In genomic region chr3:135915206-135915605, GRCh38 we compare ENCODE assay signal across 23 cellular contexts. TPM values are rescaled to one million over a fixed set of nuclear protein-coding genes. Genes with fewer than 3 reads are reported as not detected.
DNase-seq lines count a peak whose midpoint lies in the region; ATAC-seq, FAIRE-seq and TF ChIP-seq lines count a peak whose summit lies in the region.
"Had no signal": no experiment of that assay in that cellular context is flagged by ENCODE, and none has a peak within 500 bp of the region (broad histone marks: within the 10 kb centered on the region; RNA-seq: fewer than 3 reads in every experiment).

No MANE protein-coding gene starts in this region.

- ATAC-seq in GM23338 (no peak), K562 (no peak), HG03045 (IDR thresholded peaks at IDR 0.05; ENCODE audit: unreplicated experiment) (no peak)
- ATAC-seq: Right ventricle myocardium inferior had no signal

- 0 out of 2 replicates have a peak, but pooled peaks cover 6% of the 10 kb centered on the region for H3K9me2 ChIP-seq in GM23338 (ENCODE audit: insufficient read depth)

- H3K9me3 Mint-ChIP-seq in GM23338 (no peaks in the 10 kb centered on the region), endodermal cell (peaks cover 3% of the 10 kb centered on the region)

- POLR2A ChIA-PET in K562 (lab: Yijun Ruan, JAX), result no interaction called here

- no peak for FAIRE-seq in K562 (lab: Jason Lieb, UNC)
- FAIRE-seq: GM12891 had no signal

- H3K4me3 ChIP-seq in GM23338 (no peak overlapping the region), MG63 (no peak overlapping the region), K562 (no peak overlapping the region), parathyroid adenoma (ENCODE audit: low read depth, low read length) (no peak overlapping the region), endodermal cell (ENCODE audit: low read length) (no peak overlapping the region)
- H3K4me3 ChIP-seq: HAP-1, Peyer's patch, SJSA1 had no signal

- H3K4me1 Mint-ChIP-seq in GM23338 (peaks cover 9% of the 10 kb centered on the region; the same call in 2 of the 3 replicates), endodermal cell (no peaks in the 10 kb centered on the region)
- H3K4me1 Mint-ChIP-seq: CD4-positive, CD25-positive, alpha-beta regulatory T cell had no signal

- no peaks in the 10 kb centered on the region for H3K9me1 ChIP-seq in K562 (ENCODE audit: control insufficient read depth, insufficient read depth, low read length)

- no peak overlapping the region for H3K9ac ChIP-seq in K562 (ENCODE audit: insufficient read depth in 1 of 2, low read depth in 2 of 2, low read length in 2 of 2)
- no peak overlapping the region for H3K9ac ChIP-seq in parathyroid adenoma
- no peak overlapping the region for H3K9ac ChIP-seq in endodermal cell (ENCODE audit: extremely low read depth, low read length, poor library complexity, severe bottlenecking)

- H3K27ac ChIP-seq in GM23338 (ENCODE audit: low read depth) (no peak overlapping the region), K562 (ENCODE audit: extremely low read depth, low read depth, low read length) (no peak overlapping the region), parathyroid adenoma (no peak overlapping the region), endodermal cell (ENCODE audit: low read depth, low read length) (no peak overlapping the region)
- H3K27ac ChIP-seq: Peyer's patch, SJSA1 had no signal

- H3K79me2 ChIP-seq in GM23338 (replicated peaks; ENCODE audit: insufficient read depth) (no peaks in the 10 kb centered on the region), K562 (ENCODE audit: control insufficient read depth, insufficient read depth, low read length) (no peaks in the 10 kb centered on the region), parathyroid adenoma (no peaks in the 10 kb centered on the region)

- H3K4me1 ChIP-seq in GM23338 (ENCODE audit: insufficient read depth) (no peaks in the 10 kb centered on the region), K562 (replicated peaks in 1 of 2; ENCODE audit: control insufficient read depth in 2 of 2, insufficient read depth in 2 of 2, low read length in 2 of 2) (no peaks in the 10 kb centered on the region), parathyroid adenoma (peaks cover 16% of the 10 kb centered on the region), endodermal cell (ENCODE audit: control insufficient read depth, insufficient read depth, low read length) (no peaks in the 10 kb centered on the region)
- H3K4me1 ChIP-seq: HAP-1, Peyer's patch, SJSA1 had no signal

- intact Hi-C loops in K562 (cut with micrococcal nuclease), result no loop called here

- WGBS in K562 (ENCODE audit: insufficient coverage, low coverage, missing lambda C conversion rate), result 0% methylated on average over 2 of the region's 2 CpGs
- WGBS in endodermal cell (ENCODE audit: insufficient coverage in 1 of 2, insufficient read length in 1 of 2), 2 experiments, result 91 to 100% methylated on average over 2 of the region's 2 CpGs

- no peaks in the 10 kb centered on the region for H3K36me3 ChIP-seq in GM23338 (ENCODE audit: insufficient read depth)
- H3K36me3 ChIP-seq in MG63, result no peaks in the 10 kb centered on the region
- H3K36me3 ChIP-seq in K562 (ENCODE audit: control insufficient read depth, insufficient read depth, low read length), result no peaks in the 10 kb centered on the region
- H3K36me3 ChIP-seq in parathyroid adenoma (ENCODE audit: control insufficient read depth, insufficient read depth, low read length), result no peaks in the 10 kb centered on the region
- H3K36me3 ChIP-seq in endodermal cell (ENCODE audit: control insufficient read depth, insufficient read depth, low read length), result no peaks in the 10 kb centered on the region
- H3K36me3 ChIP-seq: HAP-1, Peyer's patch, SJSA1 had no signal

- H3K27me3 Mint-ChIP-seq in GM23338 (ENCODE audit: insufficient read depth, low read depth, poor library complexity), result no peaks in the 10 kb centered on the region
- H3K27me3 Mint-ChIP-seq in endodermal cell (ENCODE audit: insufficient read depth), result no peaks in the 10 kb centered on the region

- TF ChIP-seq CTCF in GM23338 (conservative IDR thresholded peaks at IDR 0.05; ENCODE audit: low read depth in 2 of 2) (no peak), K562 (IDR thresholded peaks at IDR 0.05 in 2 of 3, conservative IDR thresholded peaks at IDR 0.05 in 1 of 3; ENCODE audit: insufficient read depth in 2 of 3, low read depth in 1 of 3, low read length in 3 of 3) (no peak), parathyroid adenoma (IDR thresholded peaks at IDR 0.05) (no peak), endodermal cell (conservative IDR thresholded peaks at IDR 0.05) (no peak)

- BruUV-seq in K562 (replicated peaks; lab: Mats Ljungman, UMichigan), result no TSS peak

- no peak overlapping the region for H3K27ac Mint-ChIP-seq in GM23338
- H3K27ac Mint-ChIP-seq in endodermal cell, result no peak overlapping the region
- H3K27ac Mint-ChIP-seq: CD4-positive, CD25-positive, alpha-beta regulatory T cell had no signal

- H3K4me3 Mint-ChIP-seq in GM23338 (no peak overlapping the region), endodermal cell (no peak overlapping the region)
- H3K4me3 Mint-ChIP-seq: CD4-positive, CD25-positive, alpha-beta regulatory T cell had no signal

- H4K20me1 ChIP-seq in GM23338 (replicated peaks; ENCODE audit: insufficient read depth) (no peaks in the 10 kb centered on the region), K562 (replicated peaks; ENCODE audit: control insufficient read depth, insufficient read depth, low read length) (no peaks in the 10 kb centered on the region)

- DNase-seq in GM23338 (ENCODE audit: low spot score) (no peak), MG63 (peak; percentile 14), K562 (ENCODE audit: extremely low read depth in 1 of 4, low spot score in 3 of 4) (peak in 1 of 4 experiments; percentile 5), endodermal cell (no peak), midbrain (lab: John Stamatoyannopoulos, UW) (no peak)
- DNase-seq: CD4-positive, CD25-positive, alpha-beta regulatory T cell; DMS 273 treated with DMSO at 0.1 percent for 48 hours; DMS79 treated with DMSO at 0.1 percent for 48 hours; NCI-H1105; NCI-H1694; NCI-H2081; NCI-H2171; NCI-H345; NCI-H524; NCI-H774; NK-92 treated with Interleukin-12 subunit alpha and Interleukin-12 subunit beta, amount 100 ng/mL, for 24 hours; Peyer's patch had no signal

- H3K4me2 ChIP-seq in GM23338, result no peak overlapping the region
- H3K4me2 ChIP-seq in K562 (ENCODE audit: insufficient read depth, low read length), result no peak overlapping the region
- H3K4me2 ChIP-seq in parathyroid adenoma (ENCODE audit: low read length), result no peak overlapping the region

- no peak for TF ChIP-seq RAD21 in K562 (CRISPR knock-in tag; conservative IDR thresholded peaks at IDR 0.05 in 1 of 2, IDR thresholded peaks at IDR 0.05 in 1 of 2)

- H3K27me3 ChIP-seq in GM23338 (ENCODE audit: insufficient read depth) (no peaks in the 10 kb centered on the region), MG63 (peaks cover 2% of the 10 kb centered on the region; the same call in 1 of the 2 replicates), K562 (ENCODE audit: control insufficient read depth in 2 of 2, insufficient read depth in 2 of 2, low read length in 2 of 2) (no peaks in the 10 kb centered on the region), parathyroid adenoma (ENCODE audit: control insufficient read depth, insufficient read depth, low read length) (no peaks in the 10 kb centered on the region), endodermal cell (ENCODE audit: control insufficient read depth, insufficient read depth, low read length, poor library complexity, severe bottlenecking) (no peaks in the 10 kb centered on the region)
- H3K27me3 ChIP-seq: Peyer's patch, SJSA1 had no signal

- TF ChIP-seq EP300 in K562 (IDR thresholded peaks at IDR 0.05; ENCODE audit: low read length), result no peak

- no peak for TF ChIP-seq POLR2A in K562 (conservative IDR thresholded peaks at IDR 0.05)

- H3K9me3 ChIP-seq in MG63 (no peaks in the 10 kb centered on the region), K562 (replicated peaks; ENCODE audit: control insufficient read depth, insufficient read depth, low read depth, low read length) (no peaks in the 10 kb centered on the region), parathyroid adenoma (ENCODE audit: control insufficient read depth, low read length) (no peaks in the 10 kb centered on the region), endodermal cell (ENCODE audit: control insufficient read depth, low read length) (no peaks in the 10 kb centered on the region)
- H3K9me3 ChIP-seq: HAP-1, Peyer's patch, SJSA1 had no signal

- CTCF ChIA-PET in K562 (lab: Yijun Ruan, JAX; ENCODE audit: low intra/inter-chr PET ratio), result no interaction called here

- in situ Hi-C loops in K562 (cut with MboI), result no loop called here

- H3K36me3 Mint-ChIP-seq in GM23338 (ENCODE audit: low read depth) (no peaks in the 10 kb centered on the region), endodermal cell (ENCODE audit: low read depth) (no peaks in the 10 kb centered on the region)
- H3K36me3 Mint-ChIP-seq: CD4-positive, CD25-positive, alpha-beta regulatory T cell had no signal

- peak overlapping the region; percentile 9; the same call in 1 of the 2 replicates for H2AFZ ChIP-seq in GM23338
- no peak overlapping the region for H2AFZ ChIP-seq in K562 (ENCODE audit: low read depth, low read length)
- H2AFZ ChIP-seq in parathyroid adenoma, result peak overlapping the region; percentile 16

- no peaks in the 10 kb centered on the region for H3F3A ChIP-seq in GM23338 (replicated peaks; ENCODE audit: low read depth)

RNA-seq across cellular contexts. Expression of gene PPP2R3A, which starts 50.3 kb away (rescaled TPM):
- 15.2 and 15.4 TPM in 2 replicates for total RNA-seq in GM23338 (2014; rRNA removed; shearing (Covaris generic))
- polyA plus RNA-seq in GM23338 (2016; fragmentation: Nextera tagmentation; extraction: Ambion mirVana) (4.5 and 6.4 TPM in 2 replicates), K562 (2011; rRNA removed) (0.27 and 0.42 TPM in 2 replicates), K562 (2014; fragmentation: Illumina TruSeq; extraction: Trizol) (0.17 and 0.24 TPM in 2 replicates), K562 (2014; fragmentation: Nextera tagmentation; extraction: Ambion mirVana) (under 1 TPM; 0.10 to 0.11 TPM), K562 (2014; rRNA removed) (0.11 and 0.23 TPM in 2 replicates)
- 10.3 and 11.3 TPM in 2 replicates for total RNA-seq in MG63 (2014; rRNA removed; shearing (Covaris generic); ENCODE audit: low replicate concordance)
- total RNA-seq in K562 (2011; cell fraction: chromatin; rRNA removed; ENCODE audit: low replicate concordance), result 0.44 and 1.6 TPM in 2 replicates
- 0.33 and 0.39 TPM in 2 replicates for total RNA-seq in K562 (2011; cell fraction: nucleolus; rRNA removed)
- 0.46 and 0.66 TPM in 2 replicates for total RNA-seq in K562 (2011; cell fraction: nucleoplasm; rRNA removed)
- total RNA-seq in K562 (2014; rRNA removed) (0.16 and 0.50 TPM in 2 replicates), K562 (2014; rRNA removed; fragmentation: Illumina TruSeq; extraction: Trizol) (0.40 and 0.48 TPM in 2 replicates), K562 (2015; rRNA removed; fragmentation: Illumina TruSeq; extraction: Trizol) (0.30 and 0.33 TPM in 2 replicates), K562 (2021) (0.18 and 0.22 TPM in 2 replicates), endodermal cell (10 to 100 TPM; 12.5 to 16.5 TPM)
- 0.12 and 0.21 TPM in 2 replicates for polyA plus RNA-seq in K562 (2011; cell fraction: cytosol; rRNA removed)
- polyA plus RNA-seq in K562 (2011; cell fraction: nucleus; rRNA removed), result 0.21 and 0.27 TPM in 2 replicates
- polyA plus RNA-seq in K562 (2012), result 0.14 and 0.20 TPM in 2 replicates
- polyA minus RNA-seq in K562 (2011; rRNA and poly(A)+ RNA removed), result 1.1 and 1.5 TPM in 2 replicates
- polyA minus RNA-seq in K562 (2011; cell fraction: cytosol; rRNA and poly(A)+ RNA removed), result 0.27 and 0.76 TPM in 2 replicates
- 0.78 and 0.81 TPM in 2 replicates for polyA minus RNA-seq in K562 (2011; cell fraction: nucleus; rRNA and poly(A)+ RNA removed)
- polyA plus RNA-seq in endodermal cell (2013, experiment 1 of 2), result 15.9 TPM
- polyA plus RNA-seq in endodermal cell (2013, experiment 2 of 2), result 15.3 TPM
